Comparison of ENCODE assay signal across 26 cellular contexts in genomic region chr5:71892641-71893340, GRCh38.
A peak's percentile ranks its signal among the peaks of the same experiment; 100 is the strongest.
DNase-seq lines count a peak whose midpoint lies in the region; ATAC-seq and TF ChIP-seq lines count a peak whose summit lies in the region.
"Had no signal": no experiment of that assay in that cellular context is flagged by ENCODE, and none has a peak within 500 bp of the region (broad histone marks: within the 10 kb centered on the region; RNA-seq: fewer than 3 reads in every experiment).

No MANE protein-coding gene starts in this region.

- H3K9me2 ChIP-seq in neural cell (ENCODE audit: insufficient read depth, low read length) (no peaks in the 10 kb centered on the region), MM.1S (replicated peaks; ENCODE audit: insufficient read depth, low read length) (no peaks in the 10 kb centered on the region)

- H3K9me3 ChIP-seq in neural cell (ENCODE audit: low read length) = no peaks in the 10 kb centered on the region
- H3K9me3 ChIP-seq in MM.1S (replicated peaks; ENCODE audit: insufficient read depth, low read length) = no peaks in the 10 kb centered on the region
- no peaks in the 10 kb centered on the region for H3K9me3 ChIP-seq in CD4-positive, alpha-beta T cell (ENCODE audit: control insufficient read depth, low read length)
- H3K9me3 ChIP-seq: Caco-2, mucosa of descending colon, neutrophil, SJCRH30 had no signal

- peak; percentile 34 for TF ChIP-seq EP300 in neural cell (conservative IDR thresholded peaks at IDR 0.05; ENCODE audit: poor library complexity, severe bottlenecking)

- no peaks in the 10 kb centered on the region for H3K4me1 Mint-ChIP-seq in CD4-positive, alpha-beta T cell (ENCODE audit: low read depth)
- H3K4me1 Mint-ChIP-seq: activated B cell treated with CpG ODN at 0.5 μM for 24 hours; activated CD4-positive, alpha-beta memory T cell treated with anti-CD3 and anti-CD28 coated beads, Interleukin-2, amount 10 ng/mL, durations not matched to agents 7 days and 5 days; B cell; central memory CD8-positive, alpha-beta T cell had no signal

- POLR2A ChIA-PET in CD4-positive, alpha-beta T cell (lab: Charles Lee) = no interaction called here

- no peak for ATAC-seq in CD4-positive, alpha-beta T cell (ENCODE audit: poor library complexity)
- ATAC-seq: left lobe of liver, mucosa of descending colon had no signal

- H4K20me1 ChIP-seq in neural cell (ENCODE audit: insufficient read depth) (no peaks in the 10 kb centered on the region), MM.1S (ENCODE audit: insufficient read depth, low read length) (no peaks in the 10 kb centered on the region)

- H3K27me3 ChIP-seq in neural cell (ENCODE audit: insufficient read depth, low read depth, low read length) (no peaks in the 10 kb centered on the region), MM.1S (replicated peaks; ENCODE audit: insufficient read depth, low read length) (no peaks in the 10 kb centered on the region)
- peaks cover 11% of the 10 kb centered on the region for H3K27me3 ChIP-seq in CD4-positive, alpha-beta T cell (ENCODE audit: control insufficient read depth, insufficient read depth, low read length)
- H3K27me3 ChIP-seq: dorsolateral prefrontal cortex, neutrophil, SJCRH30 had no signal

- no peaks in the 10 kb centered on the region for H3K36me3 Mint-ChIP-seq in CD4-positive, alpha-beta T cell (ENCODE audit: low read depth)

- H3K27ac ChIP-seq in neural cell (ENCODE audit: low read length) (peak overlapping the region; percentile 82), MM.1S (ENCODE audit: low read length) (no peak overlapping the region)
- no peak overlapping the region for H3K27ac ChIP-seq in CD4-positive, alpha-beta T cell (ENCODE audit: low read depth, low read length)
- H3K27ac ChIP-seq: 22Rv1, dorsolateral prefrontal cortex, neutrophil, PC-9, SJCRH30 had no signal

- no peak overlapping the region for H3K4me3 ChIP-seq in fibroblast of mammary gland (ENCODE audit: control insufficient read depth, low read depth, low read length)
- H3K4me3 ChIP-seq in neural cell (ENCODE audit: low read length) = peak overlapping the region; percentile 25
- no peak overlapping the region for H3K4me3 ChIP-seq in MM.1S (ENCODE audit: low read length)
- H3K4me3 ChIP-seq: dorsolateral prefrontal cortex, mucosa of descending colon, PC-9, SJCRH30 had no signal

- H3K4me1 ChIP-seq in MM.1S (ENCODE audit: low read length) = no peaks in the 10 kb centered on the region
- H3K4me1 ChIP-seq: SJCRH30 had no signal

- DNase-seq in NCI-H1417 (lab: John Stamatoyannopoulos, UW) (peak; percentile 2 to 59 (median 26)), NCI-H1417 treated with DMSO at 0.1 percent for 48 hours (lab: John Stamatoyannopoulos, UW) (no peak), NCI-H1436 treated with DMSO at 0.1 percent for 48 hours (lab: John Stamatoyannopoulos, UW) (peak; percentile 36), fibroblast of mammary gland (ENCODE audit: low read depth) (peak; percentile 19), activated T-cell treated with anti-CD3 and anti-CD28 coated beads for 4 hours (no peak), MM.1S (no peak)
- no peak for DNase-seq in CD4-positive, alpha-beta T cell
- DNase-seq: activated B cell treated with CpG ODN at 0.5 μM for 24 hours; activated CD4-positive, alpha-beta memory T cell treated with anti-CD3 and anti-CD28 coated beads, Interleukin-2, amount 10 ng/mL, durations not matched to agents 7 days and 5 days; activated naive CD4-positive, alpha-beta T cell treated with anti-CD3 and anti-CD28 coated beads for 36 hours; activated T-cell treated with anti-CD3 and anti-CD28 coated beads, Interleukin-2, amount 50 U/mL, for 24 hours; amygdala; dorsolateral prefrontal cortex; mucosa of descending colon; NCI-H146; NCI-H2227 treated with DMSO at 0.1 percent for 48 hours; NCI-H82; SJCRH30 had no signal

- TF ChIP-seq RAD21 in neural cell (conservative IDR thresholded peaks at IDR 0.05) = no peak

- H3K36me3 ChIP-seq in neural cell (ENCODE audit: insufficient read depth, low read length) = no peaks in the 10 kb centered on the region
- no peaks in the 10 kb centered on the region for H3K36me3 ChIP-seq in MM.1S (replicated peaks; ENCODE audit: insufficient read depth, low read length)
- H3K36me3 ChIP-seq: neutrophil, SJCRH30 had no signal

- H3K27ac Mint-ChIP-seq in CD4-positive, alpha-beta T cell = no peak overlapping the region
- H3K27ac Mint-ChIP-seq: activated B cell treated with CpG ODN at 0.5 μM for 24 hours; activated CD4-positive, alpha-beta memory T cell treated with anti-CD3 and anti-CD28 coated beads, Interleukin-2, amount 10 ng/mL, durations not matched to agents 7 days and 5 days; activated naive CD4-positive, alpha-beta T cell treated with anti-CD3 and anti-CD28 coated beads for 36 hours; activated T-cell treated with anti-CD3 and anti-CD28 coated beads, Interleukin-2, amount 50 U/mL, for 24 hours; B cell had no signal

- no peak overlapping the region for H2AFZ ChIP-seq in neural cell (ENCODE audit: low read depth, low read length)
- no peak overlapping the region for H2AFZ ChIP-seq in MM.1S (ENCODE audit: low read length)
- H2AFZ ChIP-seq: PC-9 had no signal

- no peak overlapping the region for H3K4me3 Mint-ChIP-seq in CD4-positive, alpha-beta T cell
- H3K4me3 Mint-ChIP-seq: activated B cell treated with CpG ODN at 0.5 μM for 24 hours; activated CD4-positive, alpha-beta memory T cell treated with anti-CD3 and anti-CD28 coated beads, Interleukin-2, amount 10 ng/mL, durations not matched to agents 7 days and 5 days; activated naive CD4-positive, alpha-beta T cell treated with anti-CD3 and anti-CD28 coated beads for 36 hours; activated T-cell treated with anti-CD3 and anti-CD28 coated beads, Interleukin-2, amount 50 U/mL, for 24 hours; B cell; central memory CD8-positive, alpha-beta T cell had no signal

- H3F3A ChIP-seq in neural cell (ENCODE audit: insufficient read depth, low read length, poor library complexity, severe bottlenecking) (no peaks in the 10 kb centered on the region), MM.1S (ENCODE audit: insufficient read depth, low read length) (no peaks in the 10 kb centered on the region)

- H3K9ac ChIP-seq in neural cell (ENCODE audit: low read length) = peak overlapping the region; percentile 30
- H3K9ac ChIP-seq in MM.1S (ENCODE audit: low read length) = no peak overlapping the region

- intact Hi-C loops in CD4-positive, alpha-beta T cell (cut with DNase I, micrococcal nuclease) = no loop called here

- H3K4me2 ChIP-seq in neural cell (ENCODE audit: low read length) (peak overlapping the region; percentile 10), MM.1S (ENCODE audit: low read depth, low read length) (no peak overlapping the region)
- H3K4me2 ChIP-seq: PC-9 had no signal

- TF ChIP-seq CTCF in fibroblast of mammary gland (conservative IDR thresholded peaks at IDR 0.05; ENCODE audit: control insufficient read depth, insufficient read depth, low read depth, low read length) (no peak), neural cell (IDR thresholded peaks at IDR 0.05; ENCODE audit: poor library complexity, severe bottlenecking) (no peak), MM.1S (IDR thresholded peaks at IDR 0.05; ENCODE audit: low read length) (no peak)
- no peak for TF ChIP-seq CTCF in CD4-positive, alpha-beta T cell (IDR thresholded peaks at IDR 0.05)

- CTCF ChIA-PET in CD4-positive, alpha-beta T cell (lab: Charles Lee) = no interaction called here

- no peaks in the 10 kb centered on the region for H3K79me2 ChIP-seq in neural cell (replicated peaks; ENCODE audit: insufficient read depth, low read length)
- no peaks in the 10 kb centered on the region for H3K79me2 ChIP-seq in MM.1S (ENCODE audit: low read length)

- peaks cover 2% of the 10 kb centered on the region for H3K9me3 Mint-ChIP-seq in CD4-positive, alpha-beta T cell
- H3K9me3 Mint-ChIP-seq: activated naive CD4-positive, alpha-beta T cell treated with anti-CD3 and anti-CD28 coated beads for 36 hours had no signal

- H3K27me3 Mint-ChIP-seq in CD4-positive, alpha-beta T cell = peaks cover 26% of the 10 kb centered on the region

TF ChIP-seq in neural cell, 6 proteins besides CTCF, POLR2A, EP300 and RAD21:
- TF ChIP-seq MXI1 (conservative IDR thresholded peaks at IDR 0.05; ENCODE audit: poor library complexity, severe bottlenecking) (no peak), TAF1 (IDR thresholded peaks at IDR 0.05; ENCODE audit: low read depth) (no peak), REST (IDR thresholded peaks at IDR 0.05; ENCODE audit: borderline replicate concordance) (no peak), POLR2AphosphoS5 (IDR thresholded peaks at IDR 0.05) (no peak), SMC3 (conservative IDR thresholded peaks at IDR 0.05; ENCODE audit: poor library complexity) (no peak), EZH2 (IDR thresholded peaks at IDR 0.05; ENCODE audit: borderline replicate concordance, insufficient read depth, low read length, poor library complexity, severe bottlenecking) (no peak)

Comparison
In these comparisons a context has a peak if more than half of its experiments do, and no peak if none do; other contexts are left out.
1. DNase-seq: peak in NCI-H1417 (3 of 3), NCI-H1436 treated with DMSO at 0.1 percent for 48 hours (single experiment) and fibroblast of mammary gland (single experiment); none in NCI-H1417 treated with DMSO at 0.1 percent for 48 hours (single experiment), activated T-cell treated with anti-CD3 and anti-CD28 coated beads for 4 hours (single experiment), MM.1S (single experiment) and CD4-positive, alpha-beta T cell (0 of 10).